In the genomic region with DNA sequence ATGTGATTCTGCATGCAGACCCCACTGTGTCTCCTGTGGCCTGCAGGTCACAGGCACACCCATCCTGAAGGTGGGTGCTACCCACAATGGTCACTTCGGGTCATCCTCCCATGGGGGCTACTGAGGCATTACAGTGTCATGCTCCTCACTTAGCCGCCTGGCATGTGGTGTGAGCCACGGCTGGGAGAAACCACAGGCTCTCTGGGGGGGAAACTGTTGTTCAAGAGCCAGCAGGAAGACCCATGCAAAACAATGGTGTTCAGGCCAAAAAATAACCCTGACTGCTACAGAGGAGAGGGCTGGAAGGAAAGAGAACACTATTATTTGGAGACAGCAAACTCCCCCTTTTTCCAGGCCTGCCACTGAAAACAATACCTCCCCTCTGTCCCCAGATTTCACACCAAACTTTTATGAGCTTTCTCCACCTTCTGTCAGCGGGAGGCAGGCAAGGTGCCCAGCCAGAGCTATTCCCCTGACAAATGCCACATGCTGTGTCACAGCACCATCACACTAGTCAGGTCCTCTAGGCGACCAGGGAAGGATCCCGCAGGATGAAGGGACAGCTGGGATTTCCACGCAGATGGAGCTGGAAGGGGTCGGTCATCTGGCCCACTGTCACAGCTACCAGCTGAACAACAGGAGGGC, we compare ENCODE assay signal across 10 cellular contexts.
DNase-seq lines count a peak whose midpoint lies in the region; ATAC-seq, FAIRE-seq and TF ChIP-seq lines count a peak whose summit lies in the region.
"Had no signal": no experiment of that assay in that cellular context is flagged by ENCODE, and none has a peak within 500 bp of the region (broad histone marks: within the 10 kb centered on the region; RNA-seq: fewer than 3 reads in every experiment).

No MANE protein-coding gene starts in this region.

- no peak for TF ChIP-seq POLR2A in esophagus muscularis mucosa (IDR thresholded peaks at IDR 0.05; ENCODE audit: low read depth)

- FAIRE-seq in GM19239 (lab: Jason Lieb, UNC), result peak; percentile 33

- H3K9me3 ChIP-seq in esophagus muscularis mucosa (no peaks in the 10 kb centered on the region), lower lobe of right lung (no peaks in the 10 kb centered on the region)

- no peak for TF ChIP-seq CTCF in esophagus muscularis mucosa (IDR thresholded peaks at IDR 0.05)
- no peak for TF ChIP-seq CTCF in lower lobe of right lung (IDR thresholded peaks at IDR 0.05)

- H3K4me1 ChIP-seq in esophagus muscularis mucosa (peaks cover 72 to 95% (median 92%) of the 10 kb centered on the region in 4 donors), lower lobe of right lung (peaks cover 37% of the 10 kb centered on the region)

- WGBS in esophagus muscularis mucosa, result 72% methylated on average over 7 of the region's 8 CpGs

- H3K27me3 ChIP-seq in esophagus muscularis mucosa, result no peaks in the 10 kb centered on the region
- H3K27me3 ChIP-seq in lower lobe of right lung (ENCODE audit: low read depth), result no peaks in the 10 kb centered on the region

- peak overlapping the region; percentile 65 to 89 (median 70) for H3K27ac ChIP-seq in esophagus muscularis mucosa (replicated peaks in 1 of 4)
- no peak overlapping the region for H3K27ac ChIP-seq in lower lobe of right lung
- H3K27ac ChIP-seq: WERI-Rb-1 had no signal

- ATAC-seq in lower lobe of right lung, result no peak

- H3K4me3 ChIP-seq in esophagus muscularis mucosa, result no peak overlapping the region
- H3K4me3 ChIP-seq in lower lobe of right lung, result no peak overlapping the region

- DNase-seq in GM19239 (ENCODE audit: insufficient read length, low spot score), result no peak
- peak; percentile 29 for DNase-seq in NCI-H524 treated with DMSO at 0.1 percent for 48 hours (lab: John Stamatoyannopoulos, UW)
- DNase-seq in esophagus muscularis mucosa (ENCODE audit: extremely low spot score), result no peak
- peak; percentile 74 for DNase-seq in renal cortical epithelial cell (ENCODE audit: low read depth)
- DNase-seq in lower lobe of right lung, result no peak
- DNase-seq in stimulated activated CD4-positive, alpha-beta T cell treated with anti-CD3 and anti-CD28 coated beads, Interleukin-1b, Interleukin-23, amount 100 ng/mL, for 48 hours, result no peak
- no peak for DNase-seq in A172 (ENCODE audit: low spot score)
- no peak for DNase-seq in T-helper 1 cell
- DNase-seq: DMS79 treated with DMSO at 0.1 percent for 48 hours, WERI-Rb-1 had no signal

- no peaks in the 10 kb centered on the region for H3K36me3 ChIP-seq in esophagus muscularis mucosa
- H3K36me3 ChIP-seq in lower lobe of right lung, result no peaks in the 10 kb centered on the region
- H3K36me3 ChIP-seq: WERI-Rb-1 had no signal

- intact Hi-C loops in esophagus muscularis mucosa (cut with DNase I) (no loop called here), lower lobe of right lung (cut with DNase I) (no loop called here)

- no peak for TF ChIP-seq EP300 in esophagus muscularis mucosa (IDR thresholded peaks at IDR 0.05)

Comparison
In these comparisons a context has a peak if more than half of its experiments do, and no peak if none do; other contexts are left out.
1. DNase-seq: peak in NCI-H524 treated with DMSO at 0.1 percent for 48 hours (single experiment) and renal cortical epithelial cell (single experiment); none in GM19239 (single experiment), esophagus muscularis mucosa (single experiment), lower lobe of right lung (single experiment), stimulated activated CD4-positive, alpha-beta T cell treated with anti-CD3 and anti-CD28 coated beads, Interleukin-1b, Interleukin-23, amount 100 ng/mL, for 48 hours (single experiment), A172 (single experiment) and T-helper 1 cell (0 of 5).